Comparison of ENCODE assay signal across 7 cellular contexts in the genomic region with DNA sequence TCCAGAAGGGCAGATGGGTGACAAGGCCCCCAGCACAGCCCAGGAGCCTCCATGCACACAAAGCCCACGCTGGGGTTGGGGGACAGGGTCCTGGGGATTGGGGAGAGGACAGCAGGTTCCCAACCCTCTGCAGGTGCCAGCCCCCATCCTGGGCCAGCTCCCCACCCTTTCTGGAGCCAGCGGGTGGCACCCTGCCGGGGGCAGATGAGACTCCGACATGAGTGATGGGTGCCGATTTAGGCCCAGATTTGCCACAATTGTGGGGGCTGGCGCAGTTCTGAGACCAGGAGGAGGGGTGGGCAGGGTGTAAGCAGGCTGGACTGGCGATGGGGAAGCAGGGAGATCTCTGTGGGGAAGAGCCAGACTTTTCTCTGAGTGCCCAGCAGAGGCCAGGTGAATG.
"Had no signal": no experiment of that assay in that cellular context is flagged by ENCODE, and none has a peak within 500 bp of the region (broad histone marks: within the 10 kb centered on the region; RNA-seq: fewer than 3 reads in every experiment).

No MANE protein-coding gene starts in this region.

- H3K36me3 Mint-ChIP-seq: IgD-negative memory B cell had no signal

- H3K4me3 ChIP-seq: GM23248 had no signal

- H3K27ac ChIP-seq: GM23248, HL-60 had no signal

- DNase-seq: GM23248, GOT3, H9, HCEC 1CT, KBM-7 had no signal

- H2AFZ ChIP-seq: GM23248 had no signal

- H3K4me3 Mint-ChIP-seq: H9, IgD-negative memory B cell had no signal

- H3K9ac ChIP-seq: GM23248 had no signal

- H3K27ac Mint-ChIP-seq: H9, IgD-negative memory B cell had no signal

- H3K9me3 Mint-ChIP-seq: H9 had no signal
